In the genomic region with DNA sequence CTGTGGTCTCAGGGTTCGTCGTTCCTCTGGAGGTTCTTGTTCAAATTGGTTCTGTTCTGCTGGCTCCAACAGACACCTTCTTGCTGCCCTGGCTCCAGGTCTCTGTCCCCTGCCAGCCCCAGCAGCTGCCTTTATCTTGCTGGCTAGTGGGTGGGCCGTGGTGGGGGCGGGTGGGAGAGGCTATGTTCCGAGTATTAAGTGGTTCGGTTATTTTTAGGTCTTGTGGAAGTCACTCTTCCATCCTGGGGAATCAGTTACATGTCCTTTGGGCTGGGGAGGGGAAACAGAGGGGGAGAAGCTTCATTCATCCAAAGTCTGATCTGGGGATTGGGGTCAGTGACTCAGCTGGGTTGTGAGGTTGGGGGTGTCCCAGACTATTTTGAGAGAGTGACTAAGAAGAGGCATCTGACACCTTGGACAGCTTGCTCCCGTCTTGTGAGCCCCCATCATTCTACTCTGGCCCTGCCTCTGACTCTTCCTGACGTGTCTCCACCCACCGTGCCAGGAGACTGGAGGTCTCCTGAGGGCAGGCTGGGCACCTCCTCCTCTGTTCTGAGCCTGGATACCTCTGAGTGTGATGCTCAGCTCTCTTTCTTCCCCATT, we compare ENCODE assay signal across 12 cellular contexts. TPM values are rescaled to one million over a fixed set of nuclear protein-coding genes. Genes with fewer than 3 reads are reported as not detected.
DNase-seq lines count a peak whose midpoint lies in the region; ATAC-seq and TF ChIP-seq lines count a peak whose summit lies in the region.
"Had no signal": no experiment of that assay in that cellular context is flagged by ENCODE, and none has a peak within 500 bp of the region (broad histone marks: within the 10 kb centered on the region; RNA-seq: fewer than 3 reads in every experiment).

A gene with protein sequence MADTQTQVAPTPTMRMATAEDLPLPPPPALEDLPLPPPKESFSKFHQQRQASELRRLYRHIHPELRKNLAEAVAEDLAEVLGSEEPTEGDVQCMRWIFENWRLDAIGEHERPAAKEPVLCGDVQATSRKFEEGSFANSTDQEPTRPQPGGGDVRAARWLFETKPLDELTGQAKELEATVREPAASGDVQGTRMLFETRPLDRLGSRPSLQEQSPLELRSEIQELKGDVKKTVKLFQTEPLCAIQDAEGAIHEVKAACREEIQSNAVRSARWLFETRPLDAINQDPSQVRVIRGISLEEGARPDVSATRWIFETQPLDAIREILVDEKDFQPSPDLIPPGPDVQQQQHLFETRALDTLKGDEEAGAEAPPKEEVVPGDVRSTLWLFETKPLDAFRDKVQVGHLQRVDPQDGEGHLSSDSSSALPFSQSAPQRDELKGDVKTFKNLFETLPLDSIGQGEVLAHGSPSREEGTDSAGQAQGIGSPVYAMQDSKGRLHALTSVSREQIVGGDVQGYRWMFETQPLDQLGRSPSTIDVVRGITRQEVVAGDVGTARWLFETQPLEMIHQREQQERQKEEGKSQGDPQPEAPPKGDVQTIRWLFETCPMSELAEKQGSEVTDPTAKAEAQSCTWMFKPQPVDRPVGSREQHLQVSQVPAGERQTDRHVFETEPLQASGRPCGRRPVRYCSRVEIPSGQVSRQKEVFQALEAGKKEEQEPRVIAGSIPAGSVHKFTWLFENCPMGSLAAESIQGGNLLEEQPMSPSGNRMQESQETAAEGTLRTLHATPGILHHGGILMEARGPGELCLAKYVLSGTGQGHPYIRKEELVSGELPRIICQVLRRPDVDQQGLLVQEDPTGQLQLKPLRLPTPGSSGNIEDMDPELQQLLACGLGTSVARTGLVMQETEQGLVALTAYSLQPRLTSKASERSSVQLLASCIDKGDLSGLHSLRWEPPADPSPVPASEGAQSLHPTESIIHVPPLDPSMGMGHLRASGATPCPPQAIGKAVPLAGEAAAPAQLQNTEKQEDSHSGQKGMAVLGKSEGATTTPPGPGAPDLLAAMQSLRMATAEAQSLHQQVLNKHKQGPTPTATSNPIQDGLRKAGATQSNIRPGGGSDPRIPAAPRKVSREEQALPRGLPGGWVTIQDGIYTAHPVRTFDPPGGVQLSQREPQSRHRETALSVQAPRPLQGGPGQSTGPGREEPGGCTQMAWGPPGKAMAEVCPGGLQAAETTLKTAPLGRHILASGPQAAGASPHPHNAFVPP (N-terminal part only) (minus strand): TSS at position 106 of the 603 bp plus-strand sequence. CDS start 3,150 bp downstream, outside the sequence.

- H3K4me1 ChIP-seq in right cardiac atrium (ENCODE audit: control insufficient read depth, insufficient read depth, low read length) (peaks cover 2% of the 10 kb centered on the region), testis (no peaks in the 10 kb centered on the region)

- DNase-seq in T-helper 1 cell = no peak
- no peak for DNase-seq in activated T-cell treated with anti-CD3 and anti-CD28 coated beads, Interleukin-2, amount 50 U/mL, for 4 hours
- DNase-seq in right cardiac atrium = peak in 2 of 3 donors; percentile 65 to 76
- peak; percentile 10 for DNase-seq in stimulated activated CD8-positive, alpha-beta memory T cell treated with anti-CD3 and anti-CD28 coated beads, Interleukin-12 subunit alpha, Interleukin-12 subunit beta, amount 100 ng/mL, for 4 hours (ENCODE audit: low read depth)
- DNase-seq in testis = no peak
- DNase-seq in HUDEP-2 (lab: John Stamatoyannopoulos, UW; ENCODE audit: unreplicated experiment in 76 of 76) = no peak
- DNase-seq in AG20443 (ENCODE audit: low spot score) = no peak
- DNase-seq: 8988T, DMS153, pancreas had no signal

- H3K27me3 ChIP-seq in right cardiac atrium (ENCODE audit: control insufficient read depth, insufficient read depth) (no peaks in the 10 kb centered on the region), testis (no peaks in the 10 kb centered on the region)
- H3K27me3 ChIP-seq: pancreas had no signal

- intact Hi-C loops in right cardiac atrium (cut with DNase I) (loop anchor here in 1 of 4 donors (5.0 kb wide), 1 partner anchor 95 kb away; no protein-coding TSS in a partner anchor), testis (cut with DNase I; ENCODE audit: low total_unique reads) (loop anchor here (10.0 kb wide), 1 partner anchor 68 kb away; no protein-coding TSS in a partner anchor)

- H3K4me3 ChIP-seq in right cardiac atrium (ENCODE audit: low read length) = peak within 1 kb of the TSS; percentile 69
- no peak within 1 kb of the TSS for H3K4me3 ChIP-seq in testis
- H3K4me3 ChIP-seq: coronary artery, pancreas had no signal

- WGBS in right cardiac atrium = 42% methylated on average over 9 of the region's 9 CpGs
- WGBS in testis, 2 donors = 71 to 84% methylated on average over 8 to 9 of the region's 9 CpGs

- no peaks in the 10 kb centered on the region for H3K9me3 Mint-ChIP-seq in T-helper 1 cell treated with Interleukin-12 subunit alpha and Interleukin-12 subunit beta and Interleukin-4 antibody, amounts not matched to agents 30 μg/mL and 1 μg/mL, for 36 hours
- no peaks in the 10 kb centered on the region for H3K9me3 Mint-ChIP-seq in activated T-cell treated with anti-CD3 and anti-CD28 coated beads, Interleukin-2, amount 50 U/mL, for 4 hours

- peaks cover 21% of the 10 kb centered on the region for H3K4me1 Mint-ChIP-seq in T-helper 1 cell treated with Interleukin-12 subunit alpha and Interleukin-12 subunit beta and Interleukin-4 antibody, amounts not matched to agents 30 μg/mL and 1 μg/mL, for 36 hours (ENCODE audit: low read depth)
- peaks cover 30% of the 10 kb centered on the region for H3K4me1 Mint-ChIP-seq in activated T-cell treated with anti-CD3 and anti-CD28 coated beads, Interleukin-2, amount 50 U/mL, for 4 hours (ENCODE audit: low read depth)

- peaks cover 21% of the 10 kb centered on the region for H3K27me3 Mint-ChIP-seq in T-helper 1 cell treated with Interleukin-12 subunit alpha and Interleukin-12 subunit beta and Interleukin-4 antibody, amounts not matched to agents 30 μg/mL and 1 μg/mL, for 36 hours (ENCODE audit: low read depth)
- peaks cover 2% of the 10 kb centered on the region for H3K27me3 Mint-ChIP-seq in activated T-cell treated with anti-CD3 and anti-CD28 coated beads, Interleukin-2, amount 50 U/mL, for 4 hours (ENCODE audit: low read depth)

- no peaks in the 10 kb centered on the region for H3K9me3 ChIP-seq in right cardiac atrium (ENCODE audit: control insufficient read depth, low read length)
- no peaks in the 10 kb centered on the region for H3K9me3 ChIP-seq in testis
- H3K9me3 ChIP-seq: pancreas had no signal

- no peaks in the 10 kb centered on the region for H3K36me3 ChIP-seq in testis (ENCODE audit: low read depth, missing control alignments)
- H3K36me3 ChIP-seq: pancreas had no signal

- TF ChIP-seq POLR2A in testis (IDR thresholded peaks at IDR 0.05) = no peak

- H3K27ac Mint-ChIP-seq in T-helper 1 cell treated with Interleukin-12 subunit alpha and Interleukin-12 subunit beta and Interleukin-4 antibody, amounts not matched to agents 30 μg/mL and 1 μg/mL, for 36 hours = peak within 1 kb of the TSS; percentile 59

- no peak within 1 kb of the TSS for H3K4me3 Mint-ChIP-seq in T-helper 1 cell treated with Interleukin-12 subunit alpha and Interleukin-12 subunit beta and Interleukin-4 antibody, amounts not matched to agents 30 μg/mL and 1 μg/mL, for 36 hours
- H3K4me3 Mint-ChIP-seq in activated T-cell treated with anti-CD3 and anti-CD28 coated beads, Interleukin-2, amount 50 U/mL, for 4 hours = peak within 1 kb of the TSS; percentile 75

- no peaks in the 10 kb centered on the region for H3K36me3 Mint-ChIP-seq in T-helper 1 cell treated with Interleukin-12 subunit alpha and Interleukin-12 subunit beta and Interleukin-4 antibody, amounts not matched to agents 30 μg/mL and 1 μg/mL, for 36 hours (ENCODE audit: low read depth)
- no peaks in the 10 kb centered on the region for H3K36me3 Mint-ChIP-seq in activated T-cell treated with anti-CD3 and anti-CD28 coated beads, Interleukin-2, amount 50 U/mL, for 4 hours (ENCODE audit: insufficient read depth)

- ATAC-seq in activated T-cell treated with anti-CD3 and anti-CD28 coated beads, Interleukin-2, amount 50 U/mL, for 4 hours = peak; percentile 84 to 86
- peak; percentile 62 to 65 for ATAC-seq in right cardiac atrium
- ATAC-seq: pancreas had no signal

- TF ChIP-seq CTCF in testis (IDR thresholded peaks at IDR 0.05) = no peak

- peak within 1 kb of the TSS; percentile 97 for H3K27ac ChIP-seq in right cardiac atrium (ENCODE audit: low read length)
- no peak within 1 kb of the TSS for H3K27ac ChIP-seq in testis
- H3K27ac ChIP-seq: coronary artery, pancreas had no signal

RNA-seq across cellular contexts. Expression of the gene that starts here (rescaled TPM):
- 10 to 100 TPM; 13.1 to 20.6 (median 18.2) TPM for total RNA-seq in activated T-cell treated with anti-CD3 and anti-CD28 coated beads, Interleukin-2, amount 50 U/mL, for 4 hours
- total RNA-seq in right cardiac atrium (100 to 1,000 TPM; 152 to 278 (median 176) TPM), testis (under 1 TPM; 0.24 to 0.37 TPM)
- polyA plus RNA-seq in right cardiac atrium (453 TPM), testis (ENCODE audit: insufficient read depth, low read depth, low replicate concordance) (2.8 TPM)

Comparison
In these comparisons a context has a peak if more than half of its experiments do, and no peak if none do; other contexts are left out.
1. RNA of the gene that starts here (total RNA-seq): 152 to 278 TPM in right cardiac atrium and 13.1 to 20.6 TPM in activated T-cell treated with anti-CD3 and anti-CD28 coated beads, Interleukin-2, amount 50 U/mL, for 4 hours; 0.24 to 0.37 TPM in testis; every median in the first group is over 10 times any median in the second.
2. RNA of the gene that starts here (total RNA-seq): 152 to 278 TPM in right cardiac atrium; 13.1 to 20.6 TPM in activated T-cell treated with anti-CD3 and anti-CD28 coated beads, Interleukin-2, amount 50 U/mL, for 4 hours; every median in the first group is over 4 times any median in the second.
3. RNA of the gene that starts here (polyA plus RNA-seq): 453 TPM in right cardiac atrium (single experiment); 2.8 TPM in testis (single experiment); every median in the first group is over 100 times any median in the second.
4. DNase-seq: peak in right cardiac atrium (2 of 3) and stimulated activated CD8-positive, alpha-beta memory T cell treated with anti-CD3 and anti-CD28 coated beads, Interleukin-12 subunit alpha, Interleukin-12 subunit beta, amount 100 ng/mL, for 4 hours (single experiment); none in T-helper 1 cell (0 of 5), activated T-cell treated with anti-CD3 and anti-CD28 coated beads, Interleukin-2, amount 50 U/mL, for 4 hours (single experiment), testis (single experiment), HUDEP-2 (0 of 76) and AG20443 (single experiment).